ENCODE assay signal across 1 cellular context in genomic region chr10:4372601-4373000, GRCh38.
TF ChIP-seq lines count a peak whose summit lies in the region.

No MANE protein-coding gene starts in this region.

TF ChIP-seq in WTC11, 78 proteins besides CTCF, POLR2A, EP300 and RAD21 (continued from another document):
- TF ChIP-seq AR (CRISPR knock-in tag; IDR thresholded peaks at IDR 0.05) (no peak), PREB (CRISPR knock-in tag; IDR thresholded peaks at IDR 0.05; ENCODE audit: borderline replicate concordance) (no peak), FOXP1 (CRISPR knock-in tag; IDR thresholded peaks at IDR 0.05; ENCODE audit: borderline replicate concordance) (no peak), SMAD4 (CRISPR knock-in tag; IDR thresholded peaks at IDR 0.05) (no peak), GTF2I (CRISPR knock-in tag; conservative IDR thresholded peaks at IDR 0.05) (no peak), NFYB (CRISPR knock-in tag; conservative IDR thresholded peaks at IDR 0.05; ENCODE audit: low read depth) (no peak), PRRX2 (CRISPR knock-in tag; IDR thresholded peaks at IDR 0.05) (no peak), E2F1 (CRISPR knock-in tag; IDR thresholded peaks at IDR 0.05) (no peak)
